24 cellular contexts compared by ENCODE assay signal in the genomic region with DNA sequence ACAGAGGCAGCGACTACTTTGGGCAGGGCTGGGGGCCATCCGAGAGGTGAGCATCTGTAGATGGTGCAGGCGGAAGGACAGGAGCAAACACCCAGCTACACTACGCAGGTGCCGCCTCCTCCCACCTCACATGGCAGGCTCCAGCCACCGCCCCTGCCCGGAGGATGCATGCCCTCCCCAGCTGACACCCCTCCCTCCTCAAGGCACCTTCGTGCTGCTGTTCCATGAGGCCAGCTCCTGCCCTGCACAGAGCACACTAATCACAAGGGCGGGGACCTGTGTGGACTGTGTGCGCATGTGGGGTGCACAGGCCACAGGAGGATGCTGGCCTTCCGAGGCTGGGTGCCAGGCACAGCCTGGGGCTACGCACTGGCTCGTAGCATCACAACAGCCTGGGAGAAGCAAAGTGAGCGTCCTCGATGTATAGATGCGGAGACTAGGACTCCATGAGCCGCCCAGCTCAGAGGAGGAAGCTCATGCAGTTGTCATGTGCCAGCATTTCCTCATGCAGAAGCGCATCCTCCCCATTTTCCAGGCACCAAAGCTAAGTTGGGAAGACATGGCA.
"Had no signal": no experiment of that assay in that cellular context is flagged by ENCODE, and none has a peak within 500 bp of the region (broad histone marks: within the 10 kb centered on the region; RNA-seq: fewer than 3 reads in every experiment).

No MANE protein-coding gene starts in this region.

- H3K4me3 ChIP-seq: ascending aorta, gastroesophageal sphincter, psoas muscle, suprapubic skin, tibial artery, upper lobe of right lung had no signal

- FAIRE-seq: endothelial cell of umbilical vein, keratinocyte had no signal

- H3K27me3 ChIP-seq: ascending aorta, gastroesophageal sphincter, suprapubic skin, tibial artery, upper lobe of right lung had no signal

- H3K9me3 ChIP-seq: ascending aorta, gastroesophageal sphincter, psoas muscle, suprapubic skin, tibial artery, upper lobe of right lung had no signal

- DNase-seq: activated CD4-positive, alpha-beta T cell treated with anti-CD3 and anti-CD28 coated beads for 48 hours; activated CD4-positive, alpha-beta T cell treated with anti-CD3 and anti-CD28 coated beads, Interleukin-2, amount 50 U/mL, for 48 hours; activated CD4-positive, CD25-positive, alpha-beta regulatory T cell; activated CD8-positive, alpha-beta memory T cell treated with anti-CD3 and anti-CD28 coated beads, Interleukin-2, amount 50 U/mL, for 4 hours; activated gamma-delta T cell; activated naive CD4-positive, alpha-beta T cell treated with anti-CD3 and anti-CD28 coated beads, Interleukin-2, amount 10 ng/mL, durations not matched to agents 7 days and 5 days; activated naive CD8-positive, alpha-beta T cell treated with anti-CD3 and anti-CD28 coated beads, Interleukin-2, amount 10 ng/mL, durations not matched to agents 7 days and 5 days; activated T-cell treated with anti-CD3 and anti-CD28 coated beads, Interleukin-2, amount 50 U/mL, for 1 hour; head of caudate nucleus; hippocampal formation; left colon; mammary epithelial cell; psoas muscle; stimulated activated CD4-positive, alpha-beta T cell treated with anti-CD3 and anti-CD28 coated beads, Interleukin-15, amount 100 ng/mL, for 24 hours; stimulated activated CD4-positive, alpha-beta T cell treated with anti-CD3 and anti-CD28 coated beads, Interleukin-2, amount 100 ng/mL, for 24 hours; stimulated activated naive CD4-positive, alpha-beta T cell; tibial artery; upper lobe of right lung had no signal

- H3K79me2 ChIP-seq: parathyroid adenoma had no signal

- H2AFZ ChIP-seq: parathyroid adenoma had no signal

- H3K9ac ChIP-seq: parathyroid adenoma had no signal

- H3K27ac ChIP-seq: ascending aorta, gastroesophageal sphincter, parathyroid adenoma, psoas muscle, suprapubic skin, tibial artery, upper lobe of right lung had no signal
